ENCODE assay signal across 10 cellular contexts in the genomic region with DNA sequence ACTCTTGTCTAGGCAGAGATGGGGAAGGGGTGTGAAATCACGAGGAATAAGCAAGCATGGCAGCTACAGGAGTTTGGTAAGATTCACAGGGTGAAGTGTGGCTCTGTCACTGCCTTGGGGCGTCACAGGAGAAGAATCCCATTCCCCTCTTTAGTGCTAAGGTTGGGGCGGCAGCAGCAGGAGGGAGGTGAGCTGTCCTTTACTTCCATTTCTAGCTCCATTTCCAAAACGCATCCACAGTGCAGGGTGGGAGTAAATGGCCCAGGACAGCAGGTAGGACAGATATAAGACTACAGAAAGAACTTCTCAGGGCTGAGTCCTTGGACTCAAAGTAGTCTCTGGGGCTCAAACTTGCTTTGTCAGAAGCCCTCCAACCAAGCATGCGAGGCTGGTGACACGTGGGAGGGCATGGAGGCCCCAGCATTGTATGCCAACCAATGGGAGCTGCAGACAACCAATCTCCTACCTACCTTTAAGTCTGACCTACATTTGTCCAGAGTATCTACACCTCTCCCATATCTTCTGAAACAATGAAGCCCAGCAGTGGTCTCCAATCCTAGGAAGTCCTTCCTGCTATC. TPM values are rescaled to one million over a fixed set of nuclear protein-coding genes. Genes with fewer than 3 reads are reported as not detected.
DNase-seq lines count a peak whose midpoint lies in the region; ATAC-seq and TF ChIP-seq lines count a peak whose summit lies in the region.
"Had no signal": no experiment of that assay in that cellular context is flagged by ENCODE, and none has a peak within 500 bp of the region (broad histone marks: within the 10 kb centered on the region; RNA-seq: fewer than 3 reads in every experiment).

No MANE protein-coding gene starts in this region.

- TF ChIP-seq CTCF in activated CD8-positive, alpha-beta T cell treated with anti-CD3 and anti-CD28 coated beads for 36 hours (IDR thresholded peaks at IDR 0.05): no peak

- CTCF ChIA-PET in activated CD4-positive, alpha-beta memory T cell treated with anti-CD3 and anti-CD28 coated beads for 36 hours (lab: Charles Lee): interaction anchor here (1.8 to 5.6 kb wide), 4 partner anchors 10 to 106 kb away, joined by 7 to 64 read pairs (median 36); a partner anchor contains a TSS
- CTCF ChIA-PET in activated CD4-positive, alpha-beta memory T cell treated with anti-CD3 and anti-CD28 coated beads, Interleukin-2, amount 10 ng/mL, durations not matched to agents 7 days and 5 days (lab: Charles Lee): interaction anchor here (0.9 to 4.2 kb wide), 4 partner anchors 9 to 29 kb away, joined by 3 to 40 read pairs (median 5); a partner anchor contains a TSS
- CTCF ChIA-PET in activated CD8-positive, alpha-beta T cell treated with anti-CD3 and anti-CD28 coated beads for 36 hours (lab: Charles Lee): interaction anchor here (0.9 to 14.3 kb wide), 7 partner anchors 9 to 198 kb away, joined by 3 to 220 read pairs (median 3); a partner anchor contains a TSS

- H3K27ac Mint-ChIP-seq in activated CD4-positive, alpha-beta memory T cell treated with anti-CD3 and anti-CD28 coated beads for 36 hours: peak overlapping the region; percentile 29
- no peak overlapping the region for H3K27ac Mint-ChIP-seq in activated CD4-positive, alpha-beta memory T cell treated with anti-CD3 and anti-CD28 coated beads, Interleukin-2, amount 10 ng/mL, durations not matched to agents 7 days and 5 days
- peak overlapping the region; percentile 86 for H3K27ac Mint-ChIP-seq in activated CD8-positive, alpha-beta T cell treated with anti-CD3 and anti-CD28 coated beads for 36 hours
- no peak overlapping the region for H3K27ac Mint-ChIP-seq in activated T-helper 2 cell treated with anti-CD3 and anti-CD28 coated beads, Interferon-gamma antibody, Interleukin-2, Interleukin-4, amounts not matched to agents 10 μg/mL and 5 μg/mL and 100 μg/mL, durations not matched to agents 14 hours and 24 hours and 36 hours

- no peak for ATAC-seq in activated CD8-positive, alpha-beta T cell treated with anti-CD3 and anti-CD28 coated beads for 36 hours
- ATAC-seq in HG03045 (IDR thresholded peaks at IDR 0.05; ENCODE audit: unreplicated experiment): no peak

- POLR2A ChIA-PET in activated CD4-positive, alpha-beta memory T cell treated with anti-CD3 and anti-CD28 coated beads for 36 hours (lab: Charles Lee): interaction anchor here (5.6 kb wide), 1 partner anchor 10 kb away, joined by 103 read pairs; a partner anchor contains a TSS
- POLR2A ChIA-PET in activated CD4-positive, alpha-beta memory T cell treated with anti-CD3 and anti-CD28 coated beads, Interleukin-2, amount 10 ng/mL, durations not matched to agents 7 days and 5 days (lab: Charles Lee): interaction anchor here (1.1 to 13.8 kb wide), 4 partner anchors 8 to 99 kb away, joined by 3 to 286 read pairs (median 8); a partner anchor contains a TSS
- POLR2A ChIA-PET in activated CD8-positive, alpha-beta T cell treated with anti-CD3 and anti-CD28 coated beads for 36 hours (lab: Charles Lee): interaction anchor here (0.5 to 15.0 kb wide), 5 partner anchors 8 to 316 kb away, joined by 3 to 245 read pairs (median 5); a partner anchor contains a TSS

- peak overlapping the region; percentile 92 for H3K27ac ChIP-seq in temporal lobe (ENCODE audit: low read depth, low read length)

- DNase-seq in activated CD4-positive, alpha-beta memory T cell treated with anti-CD3 and anti-CD28 coated beads for 36 hours: no peak
- DNase-seq in activated CD4-positive, alpha-beta memory T cell treated with anti-CD3 and anti-CD28 coated beads, Interleukin-2, amount 10 ng/mL, durations not matched to agents 7 days and 5 days: no peak
- DNase-seq in activated CD8-positive, alpha-beta T cell treated with anti-CD3 and anti-CD28 coated beads for 36 hours: no peak
- DNase-seq in islet precursor cell (peak; percentile 41), NCI-H82 treated with DMSO at 0.1 percent for 48 hours (lab: John Stamatoyannopoulos, UW; ENCODE audit: unreplicated experiment) (no peak)
- no peak for DNase-seq in activated T-helper 2 cell treated with anti-CD3 and anti-CD28 coated beads, Interferon-gamma antibody, Interleukin-2, Interleukin-4, amounts not matched to agents 10 μg/mL and 5 μg/mL and 100 μg/mL, durations not matched to agents 14 hours and 24 hours and 36 hours (ENCODE audit: low spot score)
- DNase-seq: activated CD4-positive, alpha-beta T cell treated with anti-CD3 and anti-CD28 coated beads, Interleukin-2, amount 50 U/mL, for 48 hours; NCI-H1417 had no signal

- peaks cover 1% of the 10 kb centered on the region for H3K36me3 Mint-ChIP-seq in activated CD4-positive, alpha-beta memory T cell treated with anti-CD3 and anti-CD28 coated beads for 36 hours
- peaks cover 24% of the 10 kb centered on the region for H3K36me3 Mint-ChIP-seq in activated CD4-positive, alpha-beta memory T cell treated with anti-CD3 and anti-CD28 coated beads, Interleukin-2, amount 10 ng/mL, durations not matched to agents 7 days and 5 days (ENCODE audit: low read depth)
- peaks cover 16% of the 10 kb centered on the region for H3K36me3 Mint-ChIP-seq in activated CD8-positive, alpha-beta T cell treated with anti-CD3 and anti-CD28 coated beads for 36 hours (ENCODE audit: low read depth)
- H3K36me3 Mint-ChIP-seq in activated T-helper 2 cell treated with anti-CD3 and anti-CD28 coated beads, Interferon-gamma antibody, Interleukin-2, Interleukin-4, amounts not matched to agents 10 μg/mL and 5 μg/mL and 100 μg/mL, durations not matched to agents 14 hours and 24 hours and 36 hours (ENCODE audit: low read depth): peaks cover 30% of the 10 kb centered on the region

- no peaks in the 10 kb centered on the region for H3K27me3 Mint-ChIP-seq in activated CD4-positive, alpha-beta memory T cell treated with anti-CD3 and anti-CD28 coated beads for 36 hours
- no peaks in the 10 kb centered on the region for H3K27me3 Mint-ChIP-seq in activated CD4-positive, alpha-beta memory T cell treated with anti-CD3 and anti-CD28 coated beads, Interleukin-2, amount 10 ng/mL, durations not matched to agents 7 days and 5 days
- no peaks in the 10 kb centered on the region for H3K27me3 Mint-ChIP-seq in activated CD8-positive, alpha-beta T cell treated with anti-CD3 and anti-CD28 coated beads for 36 hours
- H3K27me3 Mint-ChIP-seq in activated T-helper 2 cell treated with anti-CD3 and anti-CD28 coated beads, Interferon-gamma antibody, Interleukin-2, Interleukin-4, amounts not matched to agents 10 μg/mL and 5 μg/mL and 100 μg/mL, durations not matched to agents 14 hours and 24 hours and 36 hours (ENCODE audit: low read depth): no peaks in the 10 kb centered on the region

- intact Hi-C loops in activated CD4-positive, alpha-beta memory T cell treated with anti-CD3 and anti-CD28 coated beads for 36 hours (cut with micrococcal nuclease): no loop called here
- intact Hi-C loops in activated CD8-positive, alpha-beta T cell treated with anti-CD3 and anti-CD28 coated beads for 36 hours (cut with micrococcal nuclease): no loop called here
- intact Hi-C loops in activated T-helper 2 cell treated with anti-CD3 and anti-CD28 coated beads, Interferon-gamma antibody, Interleukin-2, Interleukin-4, amounts not matched to agents 10 μg/mL and 5 μg/mL and 100 μg/mL, durations not matched to agents 14 hours and 24 hours and 36 hours (cut with micrococcal nuclease): loop anchor here (1.0 kb wide), 1 partner anchor 8 kb away; a partner anchor contains a TSS

- H3K4me3 Mint-ChIP-seq in activated CD4-positive, alpha-beta memory T cell treated with anti-CD3 and anti-CD28 coated beads for 36 hours: no peak overlapping the region
- H3K4me3 Mint-ChIP-seq in activated CD4-positive, alpha-beta memory T cell treated with anti-CD3 and anti-CD28 coated beads, Interleukin-2, amount 10 ng/mL, durations not matched to agents 7 days and 5 days: no peak overlapping the region
- no peak overlapping the region for H3K4me3 Mint-ChIP-seq in activated CD8-positive, alpha-beta T cell treated with anti-CD3 and anti-CD28 coated beads for 36 hours
- H3K4me3 Mint-ChIP-seq in activated T-helper 2 cell treated with anti-CD3 and anti-CD28 coated beads, Interferon-gamma antibody, Interleukin-2, Interleukin-4, amounts not matched to agents 10 μg/mL and 5 μg/mL and 100 μg/mL, durations not matched to agents 14 hours and 24 hours and 36 hours (ENCODE audit: low read depth): no peak overlapping the region

- H3K9me3 Mint-ChIP-seq in activated CD4-positive, alpha-beta memory T cell treated with anti-CD3 and anti-CD28 coated beads for 36 hours: no peaks in the 10 kb centered on the region
- no peaks in the 10 kb centered on the region for H3K9me3 Mint-ChIP-seq in activated CD4-positive, alpha-beta memory T cell treated with anti-CD3 and anti-CD28 coated beads, Interleukin-2, amount 10 ng/mL, durations not matched to agents 7 days and 5 days
- no peaks in the 10 kb centered on the region for H3K9me3 Mint-ChIP-seq in activated CD8-positive, alpha-beta T cell treated with anti-CD3 and anti-CD28 coated beads for 36 hours
- H3K9me3 Mint-ChIP-seq in activated T-helper 2 cell treated with anti-CD3 and anti-CD28 coated beads, Interferon-gamma antibody, Interleukin-2, Interleukin-4, amounts not matched to agents 10 μg/mL and 5 μg/mL and 100 μg/mL, durations not matched to agents 14 hours and 24 hours and 36 hours: no peaks in the 10 kb centered on the region

- H3K4me1 Mint-ChIP-seq in activated CD4-positive, alpha-beta memory T cell treated with anti-CD3 and anti-CD28 coated beads for 36 hours (ENCODE audit: low read depth): peaks cover 98% of the 10 kb centered on the region
- peaks cover 82% of the 10 kb centered on the region for H3K4me1 Mint-ChIP-seq in activated CD4-positive, alpha-beta memory T cell treated with anti-CD3 and anti-CD28 coated beads, Interleukin-2, amount 10 ng/mL, durations not matched to agents 7 days and 5 days
- peaks cover 97% of the 10 kb centered on the region for H3K4me1 Mint-ChIP-seq in activated CD8-positive, alpha-beta T cell treated with anti-CD3 and anti-CD28 coated beads for 36 hours (ENCODE audit: low read depth)
- H3K4me1 Mint-ChIP-seq in activated T-helper 2 cell treated with anti-CD3 and anti-CD28 coated beads, Interferon-gamma antibody, Interleukin-2, Interleukin-4, amounts not matched to agents 10 μg/mL and 5 μg/mL and 100 μg/mL, durations not matched to agents 14 hours and 24 hours and 36 hours (ENCODE audit: low read depth): peaks cover 79% of the 10 kb centered on the region

RNA-seq across cellular contexts. Expression of a gene that starts 8.5 kb away (rescaled TPM):
- 10 to 100 TPM; 35.9 to 39.7 TPM for total RNA-seq in activated CD4-positive, alpha-beta memory T cell treated with anti-CD3 and anti-CD28 coated beads for 36 hours
- total RNA-seq in activated CD4-positive, alpha-beta memory T cell treated with anti-CD3 and anti-CD28 coated beads, Interleukin-2, amount 10 ng/mL, durations not matched to agents 7 days and 5 days: 10 to 100 TPM; 49.5 to 52.1 TPM
- 10 to 100 TPM; 35.3 to 35.8 TPM for total RNA-seq in activated CD8-positive, alpha-beta T cell treated with anti-CD3 and anti-CD28 coated beads for 36 hours
- 6.9 TPM for total RNA-seq in temporal lobe
- 37.9 and 42.1 TPM in 2 replicates for total RNA-seq in activated T-helper 2 cell treated with anti-CD3 and anti-CD28 coated beads, Interferon-gamma antibody, Interleukin-2, Interleukin-4, amounts not matched to agents 10 μg/mL and 5 μg/mL and 100 μg/mL, durations not matched to agents 14 hours and 24 hours and 36 hours

Comparison
In these comparisons a context has a peak if more than half of its experiments do, and no peak if none do; other contexts are left out.
1. H3K27ac Mint-ChIP-seq: peak in activated CD4-positive, alpha-beta memory T cell treated with anti-CD3 and anti-CD28 coated beads for 36 hours (single experiment) and activated CD8-positive, alpha-beta T cell treated with anti-CD3 and anti-CD28 coated beads for 36 hours (single experiment); none in activated CD4-positive, alpha-beta memory T cell treated with anti-CD3 and anti-CD28 coated beads, Interleukin-2, amount 10 ng/mL, durations not matched to agents 7 days and 5 days (single experiment) and activated T-helper 2 cell treated with anti-CD3 and anti-CD28 coated beads, Interferon-gamma antibody, Interleukin-2, Interleukin-4, amounts not matched to agents 10 μg/mL and 5 μg/mL and 100 μg/mL, durations not matched to agents 14 hours and 24 hours and 36 hours (single experiment).